ENCODE assay signal across 19 cellular contexts in genomic region chr5:141486091-141486490, GRCh38. TPM values are rescaled to one million over a fixed set of nuclear protein-coding genes. Genes with fewer than 3 reads are reported as not detected.
DNase-seq lines count a peak whose midpoint lies in the region; ATAC-seq, FAIRE-seq and TF ChIP-seq lines count a peak whose summit lies in the region.
"Had no signal": no experiment of that assay in that cellular context is flagged by ENCODE, and none has a peak within 500 bp of the region (broad histone marks: within the 10 kb centered on the region; RNA-seq: fewer than 3 reads in every experiment).

No MANE protein-coding gene starts in this region.

- H3K9me2 ChIP-seq in GM23338 (ENCODE audit: insufficient read depth), result no peaks in the 10 kb centered on the region

- CTCF ChIA-PET in GM12878 (lab: Yijun Ruan, JAX), result interaction anchor here (1.6 to 8.1 kb wide), 5 partner anchors 10 to 78 kb away, joined by 4 to 90 read pairs (median 8); partner anchors contain the start of gene PCDHGC3

- H3K27me3 Mint-ChIP-seq in GM23338 (ENCODE audit: insufficient read depth, low read depth, poor library complexity), result peaks cover 43% of the 10 kb centered on the region

- H3K27me3 ChIP-seq in GM23338 (ENCODE audit: insufficient read depth) (peaks cover 45% of the 10 kb centered on the region), GM12878 (replicated peaks in 1 of 2; ENCODE audit: control insufficient read depth in 2 of 2, insufficient read depth in 2 of 2, low read length in 1 of 2) (peaks cover 0 to 3% of the 10 kb centered on the region in 2 experiments; a peak in 2 of 4 replicates), iPS-20b (ENCODE audit: insufficient read depth, low read length) (peaks cover 23% of the 10 kb centered on the region), osteoblast (ENCODE audit: insufficient read depth, low read length) (no peaks in the 10 kb centered on the region)
- H3K27me3 ChIP-seq: SJSA1 had no signal

- intact Hi-C loops in GM12878 (cut with micrococcal nuclease; ENCODE audit: unreplicated experiment), result no loop called here

- TF ChIP-seq RAD21 in GM12878 (IDR thresholded peaks at IDR 0.05; ENCODE audit: insufficient read depth, low read depth, low read length), result no peak

- WGBS in GM12878 (ENCODE audit: insufficient coverage, insufficient replicate concordance, low lambda C conversion rate, missing lambda C conversion rate), result 99% methylated on average over 9 of the region's 9 CpGs

- H3K9me3 ChIP-seq in GM12878 (replicated peaks; ENCODE audit: control insufficient read depth, insufficient read depth, low read length), result no peaks in the 10 kb centered on the region; the same call in 2 of the 3 replicates
- H3K9me3 ChIP-seq in iPS-20b (ENCODE audit: insufficient read depth, low read depth, low read length), result no peaks in the 10 kb centered on the region
- H3K9me3 ChIP-seq in osteoblast (ENCODE audit: low read depth, low read length), result no peaks in the 10 kb centered on the region
- H3K9me3 ChIP-seq: HAP-1 had no signal

- H3K79me2 ChIP-seq in GM23338 (replicated peaks; ENCODE audit: insufficient read depth), result 0 out of 2 replicates have a peak, but pooled peaks cover 4% of the 10 kb centered on the region
- H3K79me2 ChIP-seq in GM12878 (ENCODE audit: control insufficient read depth, insufficient read depth, low read length), result no peaks in the 10 kb centered on the region
- H3K79me2 ChIP-seq in osteoblast (ENCODE audit: insufficient read depth, low read length), result peaks cover 80% of the 10 kb centered on the region

- no peak for TF ChIP-seq CTCF in GM23338 (conservative IDR thresholded peaks at IDR 0.05; ENCODE audit: low read depth in 2 of 2)
- TF ChIP-seq CTCF in GM12878 (IDR thresholded peaks at IDR 0.05 in 2 of 3, conservative IDR thresholded peaks at IDR 0.05 in 1 of 3; ENCODE audit: control insufficient read depth in 2 of 3, extremely low read depth in 1 of 3, insufficient read depth in 1 of 3, low read depth in 3 of 3, low read length in 3 of 3), result no peak
- TF ChIP-seq CTCF in osteoblast (IDR thresholded peaks at IDR 0.05; ENCODE audit: extremely low read depth, low read depth, low read length), result no peak

- H3K4me3 ChIP-seq in GM23338, result no peak overlapping the region; the same call in 1 of the 2 replicates
- H3K4me3 ChIP-seq in GM12878, result no peak overlapping the region
- peak overlapping the region; percentile 87; the same call in 1 of the 2 replicates for H3K4me3 ChIP-seq in iPS-20b (ENCODE audit: low read length)
- H3K4me3 ChIP-seq in osteoblast (ENCODE audit: insufficient read depth, low read length), result no peak overlapping the region
- H3K4me3 ChIP-seq: HAP-1, K562, SJSA1 had no signal

- H3K36me3 ChIP-seq in GM23338 (ENCODE audit: insufficient read depth) (no peaks in the 10 kb centered on the region), GM12878 (ENCODE audit: control insufficient read depth in 2 of 2, insufficient read depth in 2 of 2, low read length in 1 of 2) (no peaks in the 10 kb centered on the region; a peak in 1 of 4 replicates), iPS-20b (ENCODE audit: insufficient read depth, low read depth, low read length) (no peaks in the 10 kb centered on the region; the same call in 1 of the 2 replicates), osteoblast (ENCODE audit: insufficient read depth, low read length) (peaks cover 29% of the 10 kb centered on the region)
- H3K36me3 ChIP-seq: HAP-1 had no signal

- DNase-seq in GM23338 (ENCODE audit: low spot score), result no peak
- DNase-seq in GM12878 (ENCODE audit: low read depth, low spot score), result no peak
- DNase-seq in osteoblast (ENCODE audit: insufficient read length, low spot score, missing footprints), result peak; percentile 14
- DNase-seq in stimulated activated CD4-positive, alpha-beta T cell treated with anti-CD3 and anti-CD28 coated beads, Interleukin-12 subunit alpha, Interleukin-12 subunit beta, amount 100 ng/mL, for 4 hours, result no peak
- DNase-seq in putamen (ENCODE audit: low spot score), result no peak
- DNase-seq: CD8-positive, alpha-beta T cell; DND-41; GF-D8; NCI-H1092 treated with DMSO at 0.1 percent for 48 hours; NCI-H187; NCI-H446; PC-3 had no signal

- H3K27ac ChIP-seq in GM23338 (ENCODE audit: low read depth) (no peak overlapping the region), GM12878 (ENCODE audit: control insufficient read depth, insufficient read depth) (no peak overlapping the region), iPS-20b (ENCODE audit: low read length) (no peak overlapping the region), osteoblast (ENCODE audit: low read depth, low read length) (no peak overlapping the region)
- H3K27ac ChIP-seq: SJSA1 had no signal

- TF ChIP-seq EP300 in GM12878 (IDR thresholded peaks at IDR 0.05; ENCODE audit: borderline replicate concordance in 1 of 2, control insufficient read depth in 1 of 2, low read depth in 2 of 2, low read length in 2 of 2), result no peak

- peak overlapping the region; percentile 69; the same call in 1 of the 3 replicates for H3K4me3 Mint-ChIP-seq in GM23338
- H3K4me3 Mint-ChIP-seq: B cell; CD8-positive, alpha-beta T cell had no signal

- H3K4me1 ChIP-seq in GM23338 (ENCODE audit: insufficient read depth) (peaks cover 31% of the 10 kb centered on the region), GM12878 (ENCODE audit: control insufficient read depth, insufficient read depth, low read length) (peaks cover 3% of the 10 kb centered on the region), iPS-20b (ENCODE audit: insufficient read depth, low read length) (peaks cover 19% of the 10 kb centered on the region), osteoblast (ENCODE audit: insufficient read depth, low read length) (peaks cover 26% of the 10 kb centered on the region)
- H3K4me1 ChIP-seq: HAP-1 had no signal

- no peak overlapping the region for H3K27ac Mint-ChIP-seq in GM23338
- H3K27ac Mint-ChIP-seq: B cell; CD8-positive, alpha-beta T cell had no signal

- H4K20me1 ChIP-seq in GM23338 (replicated peaks; ENCODE audit: insufficient read depth), result peaks cover 3% of the 10 kb centered on the region; the same call in 1 of the 2 replicates
- H4K20me1 ChIP-seq in GM12878 (ENCODE audit: control insufficient read depth, insufficient read depth), result no peaks in the 10 kb centered on the region
- peaks cover 51% of the 10 kb centered on the region for H4K20me1 ChIP-seq in osteoblast (ENCODE audit: insufficient read depth, low read length)

- SMC1A ChIA-PET in GM12878 (lab: Charles Lee; ENCODE audit: uncharacterized antibody, unreplicated experiment), result interaction anchor here (1.2 to 2.3 kb wide), 2 partner anchors 11 to 72 kb away, joined by 5 to 6 read pairs; partner anchors contain the start of gene PCDHGC3

- POLR2A ChIA-PET in GM12878 (lab: Charles Lee), result no interaction called here

- H3K9me3 Mint-ChIP-seq in GM23338, result no peaks in the 10 kb centered on the region
- H3K9me3 Mint-ChIP-seq: CD8-positive, alpha-beta T cell had no signal

- peak; percentile 18 for FAIRE-seq in GM12878 (lab: Jason Lieb, UNC)
- FAIRE-seq: K562 had no signal

- in situ Hi-C loops in GM12878 (cut with MboI), result no loop called here

- no peak overlapping the region for H3K9ac ChIP-seq in GM12878 (ENCODE audit: control insufficient read depth, insufficient read depth, low read length)
- no peak overlapping the region for H3K9ac ChIP-seq in iPS-20b (ENCODE audit: low read depth, low read length)

- H3K36me3 Mint-ChIP-seq in GM23338 (ENCODE audit: low read depth), result peaks cover 17% of the 10 kb centered on the region
- H3K36me3 Mint-ChIP-seq: CD8-positive, alpha-beta T cell had no signal

- peak overlapping the region; percentile 74 for H3K4me2 ChIP-seq in GM23338
- no peak overlapping the region for H3K4me2 ChIP-seq in GM12878 (ENCODE audit: control insufficient read depth, insufficient read depth)
- no peak overlapping the region for H3K4me2 ChIP-seq in osteoblast (ENCODE audit: insufficient read depth, low read length)

- peaks cover 46% of the 10 kb centered on the region for H3K4me1 Mint-ChIP-seq in GM23338

- no peak for ATAC-seq in GM23338
- no peak for ATAC-seq in GM12878
- no peak for ATAC-seq in HG03095 (IDR thresholded peaks at IDR 0.05; ENCODE audit: unreplicated experiment)
- ATAC-seq: CD8-positive, alpha-beta T cell; K562; PC-3 had no signal

- RAD21 ChIA-PET in GM12878 (lab: Charles Lee; ENCODE audit: unreplicated experiment), result interaction anchor here (1.0 to 1.5 kb wide), 3 partner anchors 11 to 27 kb away, joined by 3 to 4 read pairs (median 3); partner anchors contain the start of gene PCDHGC3

- no peak for TF ChIP-seq POLR2A in GM12878 (IDR thresholded peaks at IDR 0.05; ENCODE audit: low read depth, low read length)

- BruUV-seq in GM12878 (replicated peaks; lab: Mats Ljungman, UMichigan), result no TSS peak

- H3F3A ChIP-seq in GM23338 (replicated peaks; ENCODE audit: low read depth), result no peaks in the 10 kb centered on the region

- H2AFZ ChIP-seq in GM23338 (no peak overlapping the region), GM12878 (ENCODE audit: control insufficient read depth, low read depth, low read length) (no peak overlapping the region), osteoblast (ENCODE audit: low read length) (no peak overlapping the region)

RNA-seq across cellular contexts. Expression of gene PCDHGC4, which starts 1.3 kb away (rescaled TPM):
- total RNA-seq in GM23338 (2014; rRNA removed; shearing (Covaris generic)), result 2.3 and 3.0 TPM in 2 replicates
- polyA plus RNA-seq in GM23338 (2016; fragmentation: Nextera tagmentation; extraction: Ambion mirVana) (0.31 TPM in 1 of 2 replicates, not detected in the other), GM12878 (2011; rRNA removed) (0.03 and 0.04 TPM in 2 replicates), GM12878 (2014; fragmentation: Illumina TruSeq; extraction: Trizol) (0.54 and 0.55 TPM in 2 replicates), GM12878 (2014; fragmentation: Nextera tagmentation; extraction: Ambion mirVana) (under 1 TPM; 0.13 to 0.18 TPM), GM12878 (2014; rRNA removed) (0.58 and 0.61 TPM in 2 replicates), GM12878 (2016; fragmentation: Nextera tagmentation; extraction: Ambion mirVana) (under 1 TPM; 0.21 to 0.49 TPM)
- 5.5 and 6.1 TPM in 2 replicates for total RNA-seq in GM12878 (2013; cell fraction: nucleolus; rRNA removed)
- total RNA-seq in GM12878 (2014; rRNA removed) (0.82 and 1.2 TPM in 2 replicates), GM12878 (2014; rRNA removed; fragmentation: Illumina TruSeq; extraction: Trizol) (1.0 TPM in 2 replicates), GM12878 (2021) (1.1 TPM in 2 replicates), osteoblast (2.9 and 3.8 TPM in 2 replicates)
- 0.07 TPM for polyA plus RNA-seq in GM12878 (2011; ENCODE audit: low read depth)
- polyA plus RNA-seq in GM12878 (2011; cell fraction: cytosol; rRNA removed), result 0.03 TPM in 2 replicates
- polyA plus RNA-seq in GM12878 (2011; cell fraction: nucleus; rRNA removed), result 0.37 and 0.39 TPM in 2 replicates
- polyA plus RNA-seq in GM12878 (2012), result 0.15 and 0.18 TPM in 2 replicates
- 0.73 and 1.2 TPM in 2 replicates for polyA minus RNA-seq in GM12878 (2011; rRNA and poly(A)+ RNA removed)
- not detected in 2 replicates for polyA minus RNA-seq in GM12878 (2011; cell fraction: cytosol; rRNA and poly(A)+ RNA removed)
- 0.97 and 1.4 TPM in 2 replicates for polyA minus RNA-seq in GM12878 (2011; cell fraction: nucleus; rRNA and poly(A)+ RNA removed)
- total RNA-seq: CD8-positive, alpha-beta T cell had no signal
- polyA plus RNA-seq: K562 had no signal

RNA-seq across cellular contexts. Expression of gene PCDHGC5, which starts 2.8 kb away (rescaled TPM):
- total RNA-seq in GM23338 (2014; rRNA removed; shearing (Covaris generic)), result 0.54 and 1.5 TPM in 2 replicates
- polyA plus RNA-seq in GM23338 (2016; fragmentation: Nextera tagmentation; extraction: Ambion mirVana), result 0.16 TPM in 1 of 2 replicates, not detected in the other
- total RNA-seq in GM12878 (2013; cell fraction: nucleolus; rRNA removed), result 4.6 and 4.9 TPM in 2 replicates
- 0.62 and 0.93 TPM in 2 replicates for total RNA-seq in GM12878 (2014; rRNA removed)
- 0.46 and 0.58 TPM in 2 replicates for total RNA-seq in GM12878 (2014; rRNA removed; fragmentation: Illumina TruSeq; extraction: Trizol)
- total RNA-seq in GM12878 (2021), result 0.72 and 0.87 TPM in 2 replicates
- polyA plus RNA-seq in GM12878 (2011; ENCODE audit: low read depth), result 0.08 TPM
- polyA plus RNA-seq in GM12878 (2011; rRNA removed), result 0.05 TPM in 1 of 2 replicates, not detected in the other
- polyA plus RNA-seq in GM12878 (2011; cell fraction: cytosol; rRNA removed), result not detected in 2 replicates
- 0.33 and 0.41 TPM in 2 replicates for polyA plus RNA-seq in GM12878 (2011; cell fraction: nucleus; rRNA removed)
- polyA plus RNA-seq in GM12878 (2012), result 0.05 and 0.06 TPM in 2 replicates
- polyA plus RNA-seq in GM12878 (2014; fragmentation: Illumina TruSeq; extraction: Trizol), result 0.14 and 0.15 TPM in 2 replicates
- polyA plus RNA-seq in GM12878 (2014; fragmentation: Nextera tagmentation; extraction: Ambion mirVana), result not detected
- 0.20 and 0.29 TPM in 2 replicates for polyA plus RNA-seq in GM12878 (2014; rRNA removed)
- under 1 TPM; 0.05 to 0.06 TPM for polyA plus RNA-seq in GM12878 (2016; fragmentation: Nextera tagmentation; extraction: Ambion mirVana)
- 0.51 and 1.1 TPM in 2 replicates for polyA minus RNA-seq in GM12878 (2011; rRNA and poly(A)+ RNA removed)
- 0.31 TPM in 1 of 2 replicates, not detected in the other for polyA minus RNA-seq in GM12878 (2011; cell fraction: cytosol; rRNA and poly(A)+ RNA removed)
- 1.1 and 2.2 TPM in 2 replicates for polyA minus RNA-seq in GM12878 (2011; cell fraction: nucleus; rRNA and poly(A)+ RNA removed)
- 3.6 and 5.3 TPM in 2 replicates for total RNA-seq in osteoblast
- total RNA-seq: CD8-positive, alpha-beta T cell; K562 had no signal
- polyA plus RNA-seq: K562 had no signal

RNA-seq across cellular contexts. Expression of gene PCDHGC3, which starts 10.3 kb away (rescaled TPM):
- total RNA-seq in GM23338 (2014; rRNA removed; shearing (Covaris generic)), result 12.9 and 13.3 TPM in 2 replicates
- 13.8 and 14.4 TPM in 2 replicates for polyA plus RNA-seq in GM23338 (2016; fragmentation: Nextera tagmentation; extraction: Ambion mirVana)
- 9.8 and 12.7 TPM in 2 replicates for total RNA-seq in GM12878 (2013; cell fraction: nucleolus; rRNA removed)
- 11.0 TPM in 2 replicates for total RNA-seq in GM12878 (2014; rRNA removed)
- total RNA-seq in GM12878 (2014; rRNA removed; fragmentation: Illumina TruSeq; extraction: Trizol), result 6.3 TPM in 2 replicates
- total RNA-seq in GM12878 (2021), result 20.5 TPM in 2 replicates
- polyA plus RNA-seq in GM12878 (2011; ENCODE audit: low read depth), result 5.8 TPM
- polyA plus RNA-seq in GM12878 (2011; rRNA removed), result 0.86 and 1.5 TPM in 2 replicates
- 1.7 and 2.3 TPM in 2 replicates for polyA plus RNA-seq in GM12878 (2011; cell fraction: cytosol; rRNA removed)
- polyA plus RNA-seq in GM12878 (2011; cell fraction: nucleus; rRNA removed), result 1.5 and 2.3 TPM in 2 replicates
- 8.4 and 10.8 TPM in 2 replicates for polyA plus RNA-seq in GM12878 (2012)
- 22.1 and 23.5 TPM in 2 replicates for polyA plus RNA-seq in GM12878 (2014; fragmentation: Illumina TruSeq; extraction: Trizol)
- polyA plus RNA-seq in GM12878 (2014; fragmentation: Nextera tagmentation; extraction: Ambion mirVana), result under 1 TPM; 0.53 to 0.60 TPM
- 13.1 and 14.5 TPM in 2 replicates for polyA plus RNA-seq in GM12878 (2014; rRNA removed)
- 10 to 100 TPM; 14.7 to 22.0 TPM for polyA plus RNA-seq in GM12878 (2016; fragmentation: Nextera tagmentation; extraction: Ambion mirVana)
- 2.3 and 2.4 TPM in 2 replicates for polyA minus RNA-seq in GM12878 (2011; rRNA and poly(A)+ RNA removed)
- 0.94 and 1.9 TPM in 2 replicates for polyA minus RNA-seq in GM12878 (2011; cell fraction: cytosol; rRNA and poly(A)+ RNA removed)
- 3.0 and 6.0 TPM in 2 replicates for polyA minus RNA-seq in GM12878 (2011; cell fraction: nucleus; rRNA and poly(A)+ RNA removed)
- total RNA-seq in osteoblast, result 59.4 and 91.3 TPM in 2 replicates
- total RNA-seq: CD8-positive, alpha-beta T cell had no signal
- polyA plus RNA-seq: K562 had no signal

RNA-seq across cellular contexts. Expression of gene PCDHGA12, which starts 55.8 kb away (rescaled TPM):
- 3.3 and 3.5 TPM in 2 replicates for total RNA-seq in GM23338 (2014; rRNA removed; shearing (Covaris generic))
- polyA plus RNA-seq in GM23338 (2016; fragmentation: Nextera tagmentation; extraction: Ambion mirVana), result 0.68 TPM in 2 replicates
- total RNA-seq in GM12878 (2013; cell fraction: nucleolus; rRNA removed), result 9.3 and 10.2 TPM in 2 replicates
- total RNA-seq in GM12878 (2014; rRNA removed), result 0.38 and 0.79 TPM in 2 replicates
- total RNA-seq in GM12878 (2014; rRNA removed; fragmentation: Illumina TruSeq; extraction: Trizol), result 0.40 and 0.46 TPM in 2 replicates
- 0.46 and 0.72 TPM in 2 replicates for total RNA-seq in GM12878 (2021)
- 0.17 TPM for polyA plus RNA-seq in GM12878 (2011; ENCODE audit: low read depth)
- 0.04 TPM in 2 replicates for polyA plus RNA-seq in GM12878 (2011; rRNA removed)
- 0.07 and 0.10 TPM in 2 replicates for polyA plus RNA-seq in GM12878 (2011; cell fraction: cytosol; rRNA removed)
- 0.69 and 0.70 TPM in 2 replicates for polyA plus RNA-seq in GM12878 (2011; cell fraction: nucleus; rRNA removed)
- polyA plus RNA-seq in GM12878 (2012), result 0.26 and 0.36 TPM in 2 replicates
- polyA plus RNA-seq in GM12878 (2014; fragmentation: Illumina TruSeq; extraction: Trizol), result 0.11 and 0.18 TPM in 2 replicates
- not detected for polyA plus RNA-seq in GM12878 (2014; fragmentation: Nextera tagmentation; extraction: Ambion mirVana)
- polyA plus RNA-seq in GM12878 (2014; rRNA removed), result 0.28 and 0.32 TPM in 2 replicates
- polyA plus RNA-seq in GM12878 (2016; fragmentation: Nextera tagmentation; extraction: Ambion mirVana), result under 1 TPM; 0.16 to 0.48 TPM
- 0.46 and 0.66 TPM in 2 replicates for polyA minus RNA-seq in GM12878 (2011; rRNA and poly(A)+ RNA removed)
- polyA minus RNA-seq in GM12878 (2011; cell fraction: cytosol; rRNA and poly(A)+ RNA removed), result not detected in 2 replicates
- polyA minus RNA-seq in GM12878 (2011; cell fraction: nucleus; rRNA and poly(A)+ RNA removed), result 0.48 and 0.86 TPM in 2 replicates
- total RNA-seq in osteoblast, result 20.6 and 33.6 TPM in 2 replicates
- total RNA-seq: CD8-positive, alpha-beta T cell; K562; M059J had no signal
